In genomic region chr20:54250691-54251090, GRCh38 we compare ENCODE assay signal across 1 cellular context.
TF ChIP-seq lines count a peak whose summit lies in the region.

No MANE protein-coding gene starts in this region.

TF ChIP-seq in GM23338, 12 proteins besides CTCF, POLR2A, EP300 and RAD21 (continued from another document):
- TF ChIP-seq REST (IDR thresholded peaks at IDR 0.05; ENCODE audit: unreplicated experiment), result no peak
- TF ChIP-seq EZH2phosphoT487 (IDR thresholded peaks at IDR 0.05; ENCODE audit: unreplicated experiment), result no peak
- no peak for TF ChIP-seq EZH2 (IDR thresholded peaks at IDR 0.05; ENCODE audit: low read depth, unreplicated experiment)
- no peak for TF ChIP-seq NANOG (IDR thresholded peaks at IDR 0.05; ENCODE audit: borderline replicate concordance)
- no peak for TF ChIP-seq CREB1 (CRISPR knock-in tag; IDR thresholded peaks at IDR 0.05; ENCODE audit: low read depth)
- no peak for TF ChIP-seq ETS1 (IDR thresholded peaks at IDR 0.05)
- no peak for TF ChIP-seq STAT1 (IDR thresholded peaks at IDR 0.05; ENCODE audit: unreplicated experiment)
- no peak for TF ChIP-seq POLR2AphosphoS5 (IDR thresholded peaks at IDR 0.05; ENCODE audit: low read depth)
TF ChIP-seq in GM23338: peak in this region for 0.
